8 cellular contexts compared by ENCODE assay signal in genomic region chr10:44383749-44384600, GRCh38. TPM values are rescaled to one million over a fixed set of nuclear protein-coding genes. Genes with fewer than 3 reads are reported as not detected.
A peak's percentile ranks its signal among the peaks of the same experiment; 100 is the strongest.
DNase-seq lines count a peak whose midpoint lies in the region; ATAC-seq and TF ChIP-seq lines count a peak whose summit lies in the region.

No MANE protein-coding gene starts in this region.

- H3K27ac ChIP-seq in right atrium auricular region, result peak overlapping the region; percentile 63 to 74

- no peak overlapping the region for H3K27ac Mint-ChIP-seq in activated CD8-positive, alpha-beta memory T cell treated with anti-CD3 and anti-CD28 coated beads, Interleukin-2, amount 10 ng/mL, durations not matched to agents 7 days and 5 days

- CTCF ChIA-PET in activated CD8-positive, alpha-beta memory T cell treated with anti-CD3 and anti-CD28 coated beads, Interleukin-2, amount 10 ng/mL, durations not matched to agents 7 days and 5 days (lab: Charles Lee), result interaction anchor here (1.3 to 3.7 kb wide), 2 partner anchors 694 to 711 kb away, joined by 4 to 19 read pairs; no protein-coding TSS in a partner anchor

- no peaks in the 10 kb centered on the region for H3K36me3 ChIP-seq in right atrium auricular region

- no peaks in the 10 kb centered on the region for H3K9me3 ChIP-seq in right atrium auricular region

- no peak overlapping the region for H3K4me3 Mint-ChIP-seq in activated CD8-positive, alpha-beta memory T cell treated with anti-CD3 and anti-CD28 coated beads, Interleukin-2, amount 10 ng/mL, durations not matched to agents 7 days and 5 days

- no peaks in the 10 kb centered on the region for H3K36me3 Mint-ChIP-seq in activated CD8-positive, alpha-beta memory T cell treated with anti-CD3 and anti-CD28 coated beads, Interleukin-2, amount 10 ng/mL, durations not matched to agents 7 days and 5 days

- H3K27me3 Mint-ChIP-seq in activated CD8-positive, alpha-beta memory T cell treated with anti-CD3 and anti-CD28 coated beads, Interleukin-2, amount 10 ng/mL, durations not matched to agents 7 days and 5 days, result peaks cover 33% of the 10 kb centered on the region

- H3K9me3 Mint-ChIP-seq in activated CD8-positive, alpha-beta memory T cell treated with anti-CD3 and anti-CD28 coated beads, Interleukin-2, amount 10 ng/mL, durations not matched to agents 7 days and 5 days (ENCODE audit: low read depth), result no peaks in the 10 kb centered on the region

- peaks cover 6% of the 10 kb centered on the region for H3K4me1 Mint-ChIP-seq in activated CD8-positive, alpha-beta memory T cell treated with anti-CD3 and anti-CD28 coated beads, Interleukin-2, amount 10 ng/mL, durations not matched to agents 7 days and 5 days

- H3K4me3 ChIP-seq in right atrium auricular region, result peak overlapping the region; percentile 51 to 77

- no peaks in the 10 kb centered on the region for H3K27me3 ChIP-seq in right atrium auricular region

- peaks cover 0 to 40% of the 10 kb centered on the region in 2 donors for H3K4me1 ChIP-seq in right atrium auricular region

- DNase-seq in EH (ENCODE audit: low read depth), result peak; percentile 59
- DNase-seq in activated CD8-positive, alpha-beta memory T cell treated with anti-CD3 and anti-CD28 coated beads, Interleukin-2, amount 10 ng/mL, durations not matched to agents 7 days and 5 days, result peak; percentile 23
- DNase-seq in right atrium auricular region (ENCODE audit: low spot score), result peak; percentile 58
- peak; percentile 81 for DNase-seq in retina
- DNase-seq in NCI-H2107 (lab: John Stamatoyannopoulos, UW), result no peak
- DNase-seq in stimulated activated CD4-positive, alpha-beta T cell treated with anti-CD3 and anti-CD28 coated beads, Interleukin-4, amount 100 ng/mL, for 4 hours, result no peak

- ATAC-seq in activated CD8-positive, alpha-beta memory T cell treated with anti-CD3 and anti-CD28 coated beads, Interleukin-2, amount 10 ng/mL, durations not matched to agents 7 days and 5 days, result no peak
- no peak for ATAC-seq in HG03354 (IDR thresholded peaks at IDR 0.05; ENCODE audit: poor library complexity, severe bottlenecking, unreplicated experiment)
- no peak for ATAC-seq in GM21717 (IDR thresholded peaks at IDR 0.05; ENCODE audit: unreplicated experiment)

- TF ChIP-seq CTCF in right atrium auricular region (IDR thresholded peaks at IDR 0.05), result peak in 1 of 2 donors; percentile 50

RNA-seq across cellular contexts. Expression of gene CXCL12, which starts 0.9 kb away (rescaled TPM):
- not detected for total RNA-seq in activated CD8-positive, alpha-beta memory T cell treated with anti-CD3 and anti-CD28 coated beads, Interleukin-2, amount 10 ng/mL, durations not matched to agents 7 days and 5 days
- total RNA-seq in right atrium auricular region, result 10 to 100 TPM; 53.8 to 64.0 TPM

Comparison
In these comparisons a context has a peak if more than half of its experiments do, and no peak if none do; other contexts are left out.
1. DNase-seq: peak in EH (single experiment), activated CD8-positive, alpha-beta memory T cell treated with anti-CD3 and anti-CD28 coated beads, Interleukin-2, amount 10 ng/mL, durations not matched to agents 7 days and 5 days (single experiment), right atrium auricular region (single experiment) and retina (single experiment); none in NCI-H2107 (single experiment) and stimulated activated CD4-positive, alpha-beta T cell treated with anti-CD3 and anti-CD28 coated beads, Interleukin-4, amount 100 ng/mL, for 4 hours (0 of 2).
2. RNA of gene CXCL12, which starts 0.9 kb away (total RNA-seq): 53.8 to 64.0 TPM in right atrium auricular region; not detected in activated CD8-positive, alpha-beta memory T cell treated with anti-CD3 and anti-CD28 coated beads, Interleukin-2, amount 10 ng/mL, durations not matched to agents 7 days and 5 days; every median in the first group is over 10 times any median in the second.